24 cellular contexts compared by ENCODE assay signal in genomic region chr10:81889181-81889769, GRCh38. TPM values are rescaled to one million over a fixed set of nuclear protein-coding genes. Genes with fewer than 3 reads are reported as not detected.
DNase-seq lines count a peak whose midpoint lies in the region; ATAC-seq, FAIRE-seq and TF ChIP-seq lines count a peak whose summit lies in the region.
"Had no signal": no experiment of that assay in that cellular context is flagged by ENCODE, and none has a peak within 500 bp of the region (broad histone marks: within the 10 kb centered on the region; RNA-seq: fewer than 3 reads in every experiment).

No MANE protein-coding gene starts in this region.

- no peak for TF ChIP-seq EP300 in esophagus muscularis mucosa (IDR thresholded peaks at IDR 0.05)

- no peak overlapping the region for H4K8ac ChIP-seq in mesendoderm (ENCODE audit: low read depth, low read length)

- intact Hi-C loops in esophagus muscularis mucosa (cut with DNase I) = no loop called here

- H3K27ac ChIP-seq in esophagus muscularis mucosa (replicated peaks in 1 of 4) (no peak overlapping the region), mesendoderm (ENCODE audit: low read depth, low read length) (no peak overlapping the region)
- H3K27ac ChIP-seq: 22Rv1, A549, BLaER1 had no signal

- H3K9me3 ChIP-seq in esophagus muscularis mucosa = no peaks in the 10 kb centered on the region
- H3K9me3 ChIP-seq: A549, BE2C, BLaER1 had no signal

- no peak overlapping the region for H3K56ac ChIP-seq in mesendoderm (ENCODE audit: low read length)

- H3K18ac ChIP-seq in mesendoderm (ENCODE audit: low read length) = no peak overlapping the region

- H2BK15ac ChIP-seq in mesendoderm (replicated peaks; ENCODE audit: low read depth) = no peak overlapping the region

- TF ChIP-seq CTCF in D721Med (IDR thresholded peaks at IDR 0.05; ENCODE audit: insufficient read depth, missing control alignments) (peak; percentile 3), esophagus muscularis mucosa (IDR thresholded peaks at IDR 0.05) (no peak)

- FAIRE-seq in D721Med (lab: Jason Lieb, UNC) = no peak
- FAIRE-seq: A549, G401.6, GM12891, GM19239 had no signal

- H3K9ac ChIP-seq in mesendoderm (ENCODE audit: low read length) = no peak overlapping the region
- H3K9ac ChIP-seq: BLaER1 had no signal

- H3K4ac ChIP-seq in mesendoderm (ENCODE audit: low read depth, low read length) = no peak overlapping the region

- no peak overlapping the region for H4K5ac ChIP-seq in mesendoderm (ENCODE audit: low read length)

- ATAC-seq in GM18868 (IDR thresholded peaks at IDR 0.05; ENCODE audit: unreplicated experiment) (no peak), HG03439 (IDR thresholded peaks at IDR 0.05; ENCODE audit: unreplicated experiment) (no peak)
- ATAC-seq: A549 had no signal

- H3K79me1 ChIP-seq in mesendoderm (ENCODE audit: low read length) = no peaks in the 10 kb centered on the region

- H3K79me2 ChIP-seq in mesendoderm (ENCODE audit: control insufficient read depth, insufficient read depth, low read length) = no peaks in the 10 kb centered on the region

- no peak for DNase-seq in D721Med (ENCODE audit: insufficient read length, low spot score)
- peak; percentile 85 for DNase-seq in esophagus muscularis mucosa (ENCODE audit: extremely low spot score)
- peak; percentile 53 for DNase-seq in mesendoderm
- peak; percentile 13 for DNase-seq in putamen (ENCODE audit: low spot score)
- DNase-seq in activated CD8-positive, alpha-beta memory T cell treated with anti-CD3 and anti-CD28 coated beads for 24 hours = no peak
- DNase-seq: ACHN; BE2C; C1 segment of cervical spinal cord; CD4-positive, alpha-beta memory T cell; CD4-positive, CD25-positive, alpha-beta regulatory T cell; CD8-positive, alpha-beta memory T cell; COR-L47; DMS79 treated with DMSO at 0.1 percent for 48 hours; GF-D8 had no signal

- TF ChIP-seq POLR2A in esophagus muscularis mucosa (IDR thresholded peaks at IDR 0.05; ENCODE audit: low read depth) = no peak

- no peaks in the 10 kb centered on the region for H3K4me1 ChIP-seq in esophagus muscularis mucosa
- no peaks in the 10 kb centered on the region for H3K4me1 ChIP-seq in mesendoderm (ENCODE audit: control insufficient read depth, low read depth, low read length)
- H3K4me1 ChIP-seq: A549, BE2C, BLaER1 had no signal

- H3K4me3 ChIP-seq in esophagus muscularis mucosa = no peak overlapping the region
- H3K4me3 ChIP-seq in mesendoderm (ENCODE audit: low read length) = no peak overlapping the region
- H3K4me3 ChIP-seq: A549, BLaER1 had no signal

- no peaks in the 10 kb centered on the region for H3K27me3 ChIP-seq in esophagus muscularis mucosa
- no peaks in the 10 kb centered on the region for H3K27me3 ChIP-seq in mesendoderm (ENCODE audit: insufficient read depth, low read length, poor library complexity)
- H3K27me3 ChIP-seq: BE2C, BLaER1 had no signal

- no peak overlapping the region for H2BK120ac ChIP-seq in mesendoderm (ENCODE audit: low read depth, low read length)

- H3K36me3 ChIP-seq in esophagus muscularis mucosa (no peaks in the 10 kb centered on the region), mesendoderm (ENCODE audit: control insufficient read depth, insufficient read depth, low read length) (no peaks in the 10 kb centered on the region)
- H3K36me3 ChIP-seq: BE2C had no signal

- H2AK5ac ChIP-seq in mesendoderm (ENCODE audit: low read length) = no peak overlapping the region

- H2BK5ac ChIP-seq in mesendoderm (ENCODE audit: low read length) = no peak overlapping the region

- no peak overlapping the region for H3K4me2 ChIP-seq in mesendoderm (ENCODE audit: low read length)
- H3K4me2 ChIP-seq: A549, BLaER1 had no signal

- no peak overlapping the region for H3K23ac ChIP-seq in mesendoderm (ENCODE audit: low read length)

- 75% methylated on average over 7 of the region's 7 CpGs for WGBS in esophagus muscularis mucosa
- WGBS in mesendoderm (ENCODE audit: extremely low coverage, insufficient coverage, low lambda C conversion rate) = no CpG with 5 or more reads among the region's 7 CpGs

RNA-seq across cellular contexts. Expression of gene NRG3, which starts 14.3 kb away (rescaled TPM):
- total RNA-seq in esophagus muscularis mucosa = under 1 TPM; under 0.01 to 0.65 (median 0.17) TPM
- polyA plus RNA-seq in mesendoderm (2013, experiment 1 of 2) = 3.5 TPM
- polyA plus RNA-seq in mesendoderm (2013, experiment 2 of 2) = 3.7 TPM
- total RNA-seq: CD4-positive, alpha-beta memory T cell; CD4-positive, CD25-positive, alpha-beta regulatory T cell; CD8-positive, alpha-beta memory T cell had no signal
- polyA plus RNA-seq: A549; AG04450; CD14-positive monocyte; CD4-positive, alpha-beta memory T cell; CD4-positive, CD25-positive, alpha-beta regulatory T cell; CD8-positive, alpha-beta memory T cell had no signal

Comparison
In these comparisons a context has a peak if more than half of its experiments do, and no peak if none do; other contexts are left out.
1. DNase-seq: peak in esophagus muscularis mucosa (single experiment), mesendoderm (single experiment) and putamen (single experiment); none in D721Med (single experiment) and activated CD8-positive, alpha-beta memory T cell treated with anti-CD3 and anti-CD28 coated beads for 24 hours (single experiment).